Comparison of ENCODE assay signal across 27 cellular contexts in the genomic region with DNA sequence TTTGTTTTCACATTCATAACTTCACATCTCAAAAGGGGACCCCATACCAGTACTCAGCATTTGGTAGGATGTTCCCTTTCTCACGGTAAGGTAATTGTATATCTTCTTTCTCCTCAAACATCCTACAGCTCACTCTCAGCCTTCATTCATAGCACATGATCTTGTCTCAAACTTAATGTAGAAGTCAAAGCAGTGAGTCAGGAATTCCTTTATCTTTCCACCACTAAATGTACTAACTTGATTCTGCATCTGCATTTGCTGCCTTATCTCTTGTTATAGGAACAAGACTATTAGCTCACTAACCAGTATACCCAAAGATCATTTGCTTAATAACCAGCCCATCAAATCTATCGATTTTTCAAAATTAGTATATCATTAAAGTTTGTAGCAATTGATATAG. TPM values are rescaled to one million over a fixed set of nuclear protein-coding genes. Genes with fewer than 3 reads are reported as not detected.
A peak's percentile ranks its signal among the peaks of the same experiment; 100 is the strongest.
DNase-seq lines count a peak whose midpoint lies in the region; ATAC-seq and TF ChIP-seq lines count a peak whose summit lies in the region.
"Had no signal": no experiment of that assay in that cellular context is flagged by ENCODE, and none has a peak within 500 bp of the region (broad histone marks: within the 10 kb centered on the region; RNA-seq: fewer than 3 reads in every experiment).

No MANE protein-coding gene starts in this region.

- peaks cover 74% of the 10 kb centered on the region for H3K36me3 ChIP-seq in CD4-positive, CD25-positive, alpha-beta regulatory T cell (ENCODE audit: control insufficient read depth, insufficient read depth, low read length)

- peaks cover 6 to 29% (median 17%) of the 10 kb centered on the region in 4 donors for H3K4me1 Mint-ChIP-seq in CD4-positive, CD25-positive, alpha-beta regulatory T cell
- H3K4me1 Mint-ChIP-seq in HFFc6 (ENCODE audit: low read depth): peaks cover 25% of the 10 kb centered on the region
- H3K4me1 Mint-ChIP-seq in nephron progenitor cell: no peaks in the 10 kb centered on the region
- H3K4me1 Mint-ChIP-seq: brain had no signal

- no peaks in the 10 kb centered on the region for H3K9me3 Mint-ChIP-seq in CD4-positive, CD25-positive, alpha-beta regulatory T cell
- H3K9me3 Mint-ChIP-seq in HFFc6 (no peaks in the 10 kb centered on the region), nephron progenitor cell (no peaks in the 10 kb centered on the region)
- H3K9me3 Mint-ChIP-seq: activated naive CD8-positive, alpha-beta T cell treated with anti-CD3 and anti-CD28 coated beads, Interleukin-2, amount 10 ng/mL, durations not matched to agents 7 days and 5 days; brain; T-cell had no signal

- no peak for DNase-seq in CD4-positive, CD25-positive, alpha-beta regulatory T cell
- peak; percentile 22 for DNase-seq in HFFc6
- peak; percentile 27 for DNase-seq in astrocyte of the spinal cord (ENCODE audit: low read depth, low spot score)
- DNase-seq in iris pigment epithelial cell (ENCODE audit: low read depth): peak; percentile 87
- no peak for DNase-seq in nephron progenitor cell
- no peak for DNase-seq in amygdala (lab: John Stamatoyannopoulos, UW)
- DNase-seq: activated CD4-positive, alpha-beta T cell treated with anti-CD3 and anti-CD28 coated beads for 4 hours; activated effector memory CD4-positive, alpha-beta T cell treated with Interleukin-2 at 50 U/mL for 16 hours; activated naive CD8-positive, alpha-beta T cell treated with anti-CD3 and anti-CD28 coated beads, Interleukin-2, amount 10 ng/mL, durations not matched to agents 7 days and 5 days; activated T-cell treated with anti-CD3 and anti-CD28 coated beads for 4 hours; DMS79; effector CD4-positive, alpha-beta T cell; heart left ventricle; lower lobe of right lung; NCI-H1092; NCI-H1930; NCI-H524 treated with DMSO at 0.1 percent for 48 hours; SJCRH30; stimulated activated CD4-positive, alpha-beta T cell treated with anti-CD3 and anti-CD28 coated beads, Interleukin-2, amount 100 ng/mL, for 24 hours; T-cell; transverse colon had no signal

- H3K36me3 Mint-ChIP-seq in CD4-positive, CD25-positive, alpha-beta regulatory T cell: peaks cover 55% of the 10 kb centered on the region
- H3K36me3 Mint-ChIP-seq in HFFc6 (ENCODE audit: low read depth) (peaks cover 39% of the 10 kb centered on the region), nephron progenitor cell (ENCODE audit: low read depth) (peaks cover 79% of the 10 kb centered on the region)

- H3K4me1 ChIP-seq in CD4-positive, CD25-positive, alpha-beta regulatory T cell (ENCODE audit: control insufficient read depth, insufficient read depth, low read length, poor library complexity, severe bottlenecking): no peaks in the 10 kb centered on the region
- H3K4me1 ChIP-seq: heart left ventricle, lower lobe of right lung, parathyroid adenoma, SJCRH30, transverse colon had no signal

- no peak overlapping the region for H3K4me3 Mint-ChIP-seq in CD4-positive, CD25-positive, alpha-beta regulatory T cell
- no peak overlapping the region for H3K4me3 Mint-ChIP-seq in HFFc6
- no peak overlapping the region for H3K4me3 Mint-ChIP-seq in nephron progenitor cell
- H3K4me3 Mint-ChIP-seq: activated naive CD8-positive, alpha-beta T cell treated with anti-CD3 and anti-CD28 coated beads, Interleukin-2, amount 10 ng/mL, durations not matched to agents 7 days and 5 days; brain; T-cell had no signal

- H3K4me3 ChIP-seq in CD4-positive, CD25-positive, alpha-beta regulatory T cell (ENCODE audit: low read depth, low read length): no peak overlapping the region
- no peak overlapping the region for H3K4me3 ChIP-seq in astrocyte of the spinal cord (ENCODE audit: low read depth, low read length)
- H3K4me3 ChIP-seq: heart left ventricle, lower lobe of right lung, SJCRH30, smooth muscle cell, transverse colon had no signal

- H3K27me3 ChIP-seq in CD4-positive, CD25-positive, alpha-beta regulatory T cell (ENCODE audit: control insufficient read depth, insufficient read depth, low read length): no peaks in the 10 kb centered on the region
- H3K27me3 ChIP-seq: heart left ventricle, SJCRH30, transverse colon had no signal

- in situ Hi-C loops in astrocyte of the spinal cord (cut with HindIII; ENCODE audit: low sequenced_read_pairs): no loop called here

- no peak for ATAC-seq in CD4-positive, CD25-positive, alpha-beta regulatory T cell (ENCODE audit: low read depth in 2 of 2)
- no peak for ATAC-seq in HG02973 (IDR thresholded peaks at IDR 0.05; ENCODE audit: unreplicated experiment)
- ATAC-seq: heart left ventricle, lower lobe of right lung, T-cell had no signal

- no peaks in the 10 kb centered on the region for H3K27me3 Mint-ChIP-seq in CD4-positive, CD25-positive, alpha-beta regulatory T cell
- H3K27me3 Mint-ChIP-seq in HFFc6 (ENCODE audit: insufficient read depth) (peaks cover 1% of the 10 kb centered on the region), nephron progenitor cell (ENCODE audit: low read depth, poor library complexity) (no peaks in the 10 kb centered on the region)
- H3K27me3 Mint-ChIP-seq: activated naive CD8-positive, alpha-beta T cell treated with anti-CD3 and anti-CD28 coated beads, Interleukin-2, amount 10 ng/mL, durations not matched to agents 7 days and 5 days; brain; T-cell had no signal

- no peak overlapping the region for H3K27ac ChIP-seq in CD4-positive, CD25-positive, alpha-beta regulatory T cell (ENCODE audit: insufficient read depth, low read length, poor library complexity, severe bottlenecking)
- H3K27ac ChIP-seq: C4-2B, heart left ventricle, HL-60, lower lobe of right lung, parathyroid adenoma, SJCRH30, transverse colon had no signal

- H3K9me3 ChIP-seq in CD4-positive, CD25-positive, alpha-beta regulatory T cell (ENCODE audit: control insufficient read depth in 2 of 2, low read length in 2 of 2): no peaks in the 10 kb centered on the region
- H3K9me3 ChIP-seq: heart left ventricle, lower lobe of right lung, SJCRH30, transverse colon had no signal

- TF ChIP-seq CTCF in HFFc6 (IDR thresholded peaks at IDR 0.05) (no peak), astrocyte of the spinal cord (IDR thresholded peaks at IDR 0.05; ENCODE audit: low read depth, low read length) (no peak), nephron progenitor cell (IDR thresholded peaks at IDR 0.05) (no peak)

- peak overlapping the region in 2 of 3 donors; percentile 15 to 36 for H3K27ac Mint-ChIP-seq in CD4-positive, CD25-positive, alpha-beta regulatory T cell
- H3K27ac Mint-ChIP-seq in HFFc6: peak overlapping the region; percentile 22
- no peak overlapping the region for H3K27ac Mint-ChIP-seq in nephron progenitor cell
- H3K27ac Mint-ChIP-seq: activated naive CD8-positive, alpha-beta T cell treated with anti-CD3 and anti-CD28 coated beads, Interleukin-2, amount 10 ng/mL, durations not matched to agents 7 days and 5 days; brain; T-cell had no signal

RNA-seq across cellular contexts. Expression of a gene that starts 22.9 kb away (rescaled TPM):
- total RNA-seq in CD4-positive, CD25-positive, alpha-beta regulatory T cell: 33.9 TPM
- 10 to 100 TPM; 34.1 to 48.8 (median 37.3) TPM for polyA plus RNA-seq in CD4-positive, CD25-positive, alpha-beta regulatory T cell
- 100 to 1,000 TPM in 4 of 6 experiments, 10 to 100 TPM in 2; 88.6 to 116 (median 105) TPM for total RNA-seq in HFFc6 (2021; fragmentation: NEBNext Ultra II Directional; extraction: Animal tissue kit (Norgen Biotek cat#: 25700))

RNA-seq across cellular contexts. Expression of a gene that starts 23.2 kb away (rescaled TPM):
- 54.8 TPM for total RNA-seq in CD4-positive, CD25-positive, alpha-beta regulatory T cell
- polyA plus RNA-seq in CD4-positive, CD25-positive, alpha-beta regulatory T cell: 100 to 1,000 TPM; 390 to 471 (median 424) TPM
- 100 to 1,000 TPM; 128 to 177 (median 157) TPM for total RNA-seq in HFFc6 (2021; fragmentation: NEBNext Ultra II Directional; extraction: Animal tissue kit (Norgen Biotek cat#: 25700))

RNA-seq across cellular contexts. Expression of a gene that starts 38.3 kb away (rescaled TPM):
- total RNA-seq in CD4-positive, CD25-positive, alpha-beta regulatory T cell: 28.5 TPM
- 10 to 100 TPM; 13.1 to 21.3 (median 16.3) TPM for polyA plus RNA-seq in CD4-positive, CD25-positive, alpha-beta regulatory T cell
- total RNA-seq in HFFc6 (2021; fragmentation: NEBNext Ultra II Directional; extraction: Animal tissue kit (Norgen Biotek cat#: 25700)): 10 to 100 TPM; 18.5 to 22.4 (median 21.6) TPM

Comparison
In these comparisons a context has a peak if more than half of its experiments do, and no peak if none do; other contexts are left out.
1. DNase-seq: peak in HFFc6 (single experiment), astrocyte of the spinal cord (single experiment) and iris pigment epithelial cell (single experiment); none in CD4-positive, CD25-positive, alpha-beta regulatory T cell (0 of 3), nephron progenitor cell (single experiment) and amygdala (0 of 56).